In genomic region chr10:100746413-100746931, GRCh38 we compare ENCODE assay signal across 14 cellular contexts. TPM values are rescaled to one million over a fixed set of nuclear protein-coding genes. Genes with fewer than 3 reads are reported as not detected.
DNase-seq lines count a peak whose midpoint lies in the region; ATAC-seq and TF ChIP-seq lines count a peak whose summit lies in the region.
"Had no signal": no experiment of that assay in that cellular context is flagged by ENCODE, and none has a peak within 500 bp of the region (broad histone marks: within the 10 kb centered on the region; RNA-seq: fewer than 3 reads in every experiment).

No MANE protein-coding gene starts in this region.

- no peak overlapping the region for H2AFZ ChIP-seq in PC-3 (ENCODE audit: low read length)

- no peak for ATAC-seq in PC-3
- ATAC-seq in HG02798 (IDR thresholded peaks at IDR 0.05; ENCODE audit: poor library complexity, unreplicated experiment) = no peak
- no peak for ATAC-seq in HG03521 (IDR thresholded peaks at IDR 0.05; ENCODE audit: unreplicated experiment)
- ATAC-seq in upper lobe of right lung = no peak
- ATAC-seq: SK-N-SH treated with all-trans-retinoic acid at 6 μM for 48 hours had no signal

- no peaks in the 10 kb centered on the region for H3K36me3 Mint-ChIP-seq in activated CD4-positive, alpha-beta T cell treated with anti-CD3 and anti-CD28 coated beads, Interleukin-2, amount 10 ng/mL, durations not matched to agents 7 days and 5 days (ENCODE audit: low read depth)
- no peaks in the 10 kb centered on the region for H3K36me3 Mint-ChIP-seq in progenitor cell of endocrine pancreas (ENCODE audit: insufficient read depth)

- H3K36me3 ChIP-seq in PC-3 (ENCODE audit: low read depth, low read length) = no peaks in the 10 kb centered on the region; the same call in 1 of the 2 replicates
- no peaks in the 10 kb centered on the region for H3K36me3 ChIP-seq in upper lobe of right lung

- no TSS peak for BruUV-seq in PC-3 (replicated peaks; lab: Mats Ljungman, UMichigan)

- POLR2A ChIA-PET in activated CD4-positive, alpha-beta T cell treated with anti-CD3 and anti-CD28 coated beads, Interleukin-2, amount 10 ng/mL, durations not matched to agents 7 days and 5 days (lab: Charles Lee) = no interaction called here
- POLR2A ChIA-PET in PC-3 (lab: Charles Lee; ENCODE audit: unreplicated experiment) = no interaction called here

- H3K27ac Mint-ChIP-seq in activated CD4-positive, alpha-beta T cell treated with anti-CD3 and anti-CD28 coated beads, Interleukin-2, amount 10 ng/mL, durations not matched to agents 7 days and 5 days = no peak overlapping the region
- H3K27ac Mint-ChIP-seq in progenitor cell of endocrine pancreas = peak overlapping the region; percentile 2

- CTCF ChIA-PET in activated CD4-positive, alpha-beta T cell treated with anti-CD3 and anti-CD28 coated beads, Interleukin-2, amount 10 ng/mL, durations not matched to agents 7 days and 5 days (lab: Charles Lee) = no interaction called here
- CTCF ChIA-PET in PC-3 (lab: Charles Lee) = no interaction called here

- peaks cover 86% of the 10 kb centered on the region for H3K27me3 Mint-ChIP-seq in activated CD4-positive, alpha-beta T cell treated with anti-CD3 and anti-CD28 coated beads, Interleukin-2, amount 10 ng/mL, durations not matched to agents 7 days and 5 days
- H3K27me3 Mint-ChIP-seq in progenitor cell of endocrine pancreas = peaks cover 89% of the 10 kb centered on the region

- DNase-seq in activated CD4-positive, alpha-beta T cell treated with anti-CD3 and anti-CD28 coated beads, Interleukin-2, amount 10 ng/mL, durations not matched to agents 7 days and 5 days = no peak
- no peak for DNase-seq in activated CD4-positive, alpha-beta T cell treated with anti-CD3 and anti-CD28 coated beads for 4 hours
- no peak for DNase-seq in PC-3
- DNase-seq in epithelial cell of proximal tubule (ENCODE audit: low read depth) = no peak
- no peak for DNase-seq in progenitor cell of endocrine pancreas (ENCODE audit: low spot score, unreplicated experiment)
- no peak for DNase-seq in upper lobe of right lung
- DNase-seq: NCI-H748 treated with DMSO at 0.1 percent for 48 hours; occipital lobe; stimulated activated CD4-positive, alpha-beta T cell treated with anti-CD3 and anti-CD28 coated beads, Interleukin-2, amount 100 ng/mL, for 24 hours had no signal

- H3K27me3 ChIP-seq in PC-3 (ENCODE audit: low read length) = peaks cover 97% of the 10 kb centered on the region
- H3K27me3 ChIP-seq in upper lobe of right lung = peaks cover 99% of the 10 kb centered on the region

- H3K4me3 Mint-ChIP-seq in activated CD4-positive, alpha-beta T cell treated with anti-CD3 and anti-CD28 coated beads, Interleukin-2, amount 10 ng/mL, durations not matched to agents 7 days and 5 days = peak overlapping the region; percentile 1
- H3K4me3 Mint-ChIP-seq in progenitor cell of endocrine pancreas (ENCODE audit: low read depth) = peak overlapping the region; percentile 2

- H3K79me2 ChIP-seq in PC-3 (ENCODE audit: low read length) = no peaks in the 10 kb centered on the region

- H3K4me3 ChIP-seq in PC-3 (ENCODE audit: low read length) (no peak overlapping the region), epithelial cell of proximal tubule (ENCODE audit: low read depth, low read length) (peak overlapping the region; percentile 70), upper lobe of right lung (no peak overlapping the region)

- H3K4me1 ChIP-seq in PC-3 (ENCODE audit: insufficient read depth, low read length) (no peaks in the 10 kb centered on the region), upper lobe of right lung (peaks cover 37% of the 10 kb centered on the region)

- peak overlapping the region; percentile 65; the same call in 1 of the 2 replicates for H3K4me2 ChIP-seq in PC-3 (ENCODE audit: low read length)

- no peaks in the 10 kb centered on the region for H3K9me2 ChIP-seq in PC-3 (replicated peaks; ENCODE audit: low read length)

- H3K9me3 ChIP-seq in PC-3 (ENCODE audit: low read length) = no peaks in the 10 kb centered on the region
- H3K9me3 ChIP-seq in upper lobe of right lung = no peaks in the 10 kb centered on the region

- TF ChIP-seq CTCF in PC-3 (conservative IDR thresholded peaks at IDR 0.05; ENCODE audit: low read depth, low read length) (no peak), epithelial cell of proximal tubule (conservative IDR thresholded peaks at IDR 0.05; ENCODE audit: low read depth, low read length) (no peak), progenitor cell of endocrine pancreas (IDR thresholded peaks at IDR 0.05; ENCODE audit: unreplicated experiment) (no peak), upper lobe of right lung (IDR thresholded peaks at IDR 0.05) (no peak)

- H3K9ac ChIP-seq in PC-3 (ENCODE audit: low read length) = no peak overlapping the region

- H3K4me1 Mint-ChIP-seq in activated CD4-positive, alpha-beta T cell treated with anti-CD3 and anti-CD28 coated beads, Interleukin-2, amount 10 ng/mL, durations not matched to agents 7 days and 5 days = peaks cover 22% of the 10 kb centered on the region
- peaks cover 12% of the 10 kb centered on the region for H3K4me1 Mint-ChIP-seq in progenitor cell of endocrine pancreas (ENCODE audit: low read depth)

- no peaks in the 10 kb centered on the region for H4K20me1 ChIP-seq in PC-3 (ENCODE audit: low read length)

- H3F3A ChIP-seq in PC-3 (ENCODE audit: low read length, unreplicated experiment) = no peaks in the 10 kb centered on the region

- intact Hi-C loops in PC-3 (cut with micrococcal nuclease) = loop anchor here (10.0 kb wide), 1 partner anchor 128 kb away; no protein-coding TSS in a partner anchor
- intact Hi-C loops in upper lobe of right lung (cut with DNase I) = no loop called here

- no peaks in the 10 kb centered on the region for H3K9me3 Mint-ChIP-seq in activated CD4-positive, alpha-beta T cell treated with anti-CD3 and anti-CD28 coated beads, Interleukin-2, amount 10 ng/mL, durations not matched to agents 7 days and 5 days
- H3K9me3 Mint-ChIP-seq in progenitor cell of endocrine pancreas (ENCODE audit: low read depth) = no peaks in the 10 kb centered on the region

- H3K27ac ChIP-seq in PC-3 (ENCODE audit: low read length) = no peak overlapping the region
- no peak overlapping the region for H3K27ac ChIP-seq in upper lobe of right lung

RNA-seq across cellular contexts. Expression of gene PAX2, which starts 1.1 kb away (rescaled TPM):
- total RNA-seq in activated CD4-positive, alpha-beta T cell treated with anti-CD3 and anti-CD28 coated beads, Interleukin-2, amount 10 ng/mL, durations not matched to agents 7 days and 5 days = not detected
- total RNA-seq in PC-3 (2014; rRNA removed) = not detected in 2 replicates
- total RNA-seq in epithelial cell of proximal tubule = 7.5 and 20.2 TPM in 2 replicates
- not detected in 2 replicates for total RNA-seq in progenitor cell of endocrine pancreas
- total RNA-seq in upper lobe of right lung = not detected
- total RNA-seq: bronchial epithelial cell, fibroblast of lung, occipital lobe had no signal
